ENCODE assay signal across 9 cellular contexts in the genomic region with DNA sequence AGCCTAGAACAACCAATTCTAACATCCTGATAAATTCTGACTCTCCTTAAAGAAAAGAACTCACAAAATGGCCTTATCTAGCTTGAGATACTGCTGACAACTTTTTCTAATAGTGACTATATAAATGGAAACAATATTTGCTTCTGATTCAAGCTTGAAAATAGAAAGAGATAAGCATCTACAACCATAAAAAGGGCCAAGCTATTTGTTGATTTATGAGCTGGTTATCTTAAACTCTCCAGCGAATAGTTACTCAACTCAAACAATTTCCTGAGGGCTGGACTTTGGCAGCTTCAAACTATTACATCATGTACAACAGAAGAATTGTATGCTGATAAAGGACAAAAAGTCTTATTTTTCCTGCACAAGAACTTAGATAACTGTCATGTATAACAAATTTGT. TPM values are rescaled to one million over a fixed set of nuclear protein-coding genes. Genes with fewer than 3 reads are reported as not detected.
A peak's percentile ranks its signal among the peaks of the same experiment; 100 is the strongest.
DNase-seq lines count a peak whose midpoint lies in the region; ATAC-seq, FAIRE-seq and TF ChIP-seq lines count a peak whose summit lies in the region.
"Had no signal": no experiment of that assay in that cellular context is flagged by ENCODE, and none has a peak within 500 bp of the region (broad histone marks: within the 10 kb centered on the region; RNA-seq: fewer than 3 reads in every experiment).

No MANE protein-coding gene starts in this region.

- no peaks in the 10 kb centered on the region for H4K20me1 ChIP-seq in mammary epithelial cell (ENCODE audit: insufficient read depth, low read length)

- H3K27ac ChIP-seq in mammary epithelial cell (ENCODE audit: insufficient read depth, low read depth, low read length) = no peak overlapping the region
- H3K27ac ChIP-seq in left lung = peak overlapping the region; percentile 49 to 74
- peak overlapping the region; percentile 54 to 84 (median 79) for H3K27ac ChIP-seq in thyroid gland

- H3K36me3 ChIP-seq in mammary epithelial cell (ENCODE audit: insufficient read depth, low read length) (no peaks in the 10 kb centered on the region), left lung (no peaks in the 10 kb centered on the region), thyroid gland (no peaks in the 10 kb centered on the region)

- in situ Hi-C loops in mammary epithelial cell (cut with MboI; ENCODE audit: low sequenced_read_pairs in 2 of 2) = no loop called here

- WGBS in mammary epithelial cell (ENCODE audit: low coverage, missing lambda C conversion rate) = 0% methylated on average over 1 of the region's 1 CpG
- WGBS in thyroid gland, 2 donors = 0% methylated on average over 1 of the region's 1 CpG

- TF ChIP-seq CTCF in mammary epithelial cell (conservative IDR thresholded peaks at IDR 0.05 in 1 of 2, IDR thresholded peaks at IDR 0.05 in 1 of 2; ENCODE audit: extremely low read depth in 1 of 2, insufficient read depth in 1 of 2, low read depth in 1 of 2, low read length in 2 of 2) (no peak), left lung (IDR thresholded peaks at IDR 0.05) (no peak), thyroid gland (IDR thresholded peaks at IDR 0.05) (no peak)

- intact Hi-C loops in mammary epithelial cell (cut with micrococcal nuclease) = no loop called here
- intact Hi-C loops in left lung (cut with DNase I) = no loop called here
- intact Hi-C loops in thyroid gland (cut with DNase I) = no loop called here

- CTCF ChIA-PET in mammary epithelial cell (lab: Charles Lee; ENCODE audit: low non-redundant PET) = no interaction called here

- H3K4me3 ChIP-seq in mammary epithelial cell (replicated peaks in 1 of 3; ENCODE audit: insufficient read depth in 1 of 3, low read depth in 2 of 3, low read length in 3 of 3) = no peak overlapping the region
- no peak overlapping the region for H3K4me3 ChIP-seq in left lung
- no peak overlapping the region for H3K4me3 ChIP-seq in thyroid gland (replicated peaks in 1 of 3)

- no peak for FAIRE-seq in frontal cortex (lab: Jason Lieb, UNC)

- TF ChIP-seq POLR2A in thyroid gland (IDR thresholded peaks at IDR 0.05) = peak in 1 of 2 donors; percentile 24

- dilution Hi-C loops in mammary epithelial cell (cut with HindIII; ENCODE audit: low sequenced_read_pairs) = no loop called here

- no peaks in the 10 kb centered on the region for H3K27me3 ChIP-seq in mammary epithelial cell (ENCODE audit: insufficient read depth, low read length)
- H3K27me3 ChIP-seq in left lung = no peaks in the 10 kb centered on the region
- no peaks in the 10 kb centered on the region for H3K27me3 ChIP-seq in thyroid gland

- H3K4me1 ChIP-seq in mammary epithelial cell (ENCODE audit: insufficient read depth, low read length) = peaks cover 11% of the 10 kb centered on the region
- peaks cover 18 to 49% of the 10 kb centered on the region in 2 donors for H3K4me1 ChIP-seq in left lung
- H3K4me1 ChIP-seq in thyroid gland = peaks cover 50 to 52% of the 10 kb centered on the region in 2 donors

- H3K79me2 ChIP-seq in mammary epithelial cell (ENCODE audit: insufficient read depth, low read length) = peaks cover 3% of the 10 kb centered on the region

- DNase-seq in Kasumi-1 (lab: John Stamatoyannopoulos, UW) (peak; percentile 32 to 53), mammary epithelial cell (peak; percentile 66), left lung (no peak), thyroid gland (peak in 1 of 2 donors; percentile 34), frontal cortex (ENCODE audit: low spot score in 2 of 2) (no peak)
- no peak for DNase-seq in stimulated activated CD4-positive, alpha-beta T cell treated with anti-CD3 and anti-CD28 coated beads, Interleukin-4, amount 100 ng/mL, for 24 hours
- DNase-seq: NCI-H187 had no signal

- H3K4me2 ChIP-seq in mammary epithelial cell (ENCODE audit: insufficient read depth, low read depth, low read length) = peak overlapping the region; percentile 38

- ATAC-seq in left lung (peak; percentile 69), esophagus mucosa (no peak), HG02870 (IDR thresholded peaks at IDR 0.05; ENCODE audit: unreplicated experiment) (no peak)

- no peak overlapping the region for H3K9ac ChIP-seq in mammary epithelial cell (ENCODE audit: insufficient read depth, low read length)

- H2AFZ ChIP-seq in mammary epithelial cell (ENCODE audit: low read depth, low read length) = no peak overlapping the region

- BruUV-seq in mammary epithelial cell (replicated peaks; lab: Mats Ljungman, UMichigan) = no TSS peak

- H3K9me3 ChIP-seq in mammary epithelial cell (replicated peaks; ENCODE audit: insufficient read depth, low read length) = no peaks in the 10 kb centered on the region
- no peaks in the 10 kb centered on the region for H3K9me3 ChIP-seq in left lung
- no peaks in the 10 kb centered on the region for H3K9me3 ChIP-seq in thyroid gland

RNA-seq across cellular contexts. Expression of a gene that starts 4.6 kb away (rescaled TPM):
- total RNA-seq in mammary epithelial cell = 10 to 100 TPM; 11.0 to 30.8 TPM
- 10.0 TPM for polyA plus RNA-seq in mammary epithelial cell
- 20.9 TPM for polyA minus RNA-seq in mammary epithelial cell
- total RNA-seq in left lung = 100 to 1,000 TPM in 1 of 2 donors, 10 to 100 TPM in 1; 67.3 to 122 TPM
- total RNA-seq in thyroid gland = 100 to 1,000 TPM; 159 to 315 (median 201) TPM
- 44.8 TPM for total RNA-seq in esophagus mucosa
- total RNA-seq in frontal cortex = 32.6 TPM

RNA-seq across cellular contexts. Expression of a gene that starts 54.7 kb away (rescaled TPM):
- under 1 TPM in 1 of 2 donors, not detected in 1; 0.50 TPM for total RNA-seq in mammary epithelial cell
- polyA plus RNA-seq in mammary epithelial cell = not detected
- polyA minus RNA-seq in mammary epithelial cell = not detected
- total RNA-seq in left lung = 1 to 10 TPM in 1 of 2 donors, under 1 TPM in 1; 0.99 to 2.1 TPM
- 1 to 10 TPM; 2.0 to 7.0 (median 5.1) TPM for total RNA-seq in thyroid gland
- 0.44 TPM for total RNA-seq in esophagus mucosa
- total RNA-seq in frontal cortex = 0.41 TPM

Comparison
In these comparisons a context has a peak if more than half of its experiments do, and no peak if none do; other contexts are left out.
1. DNase-seq: peak in Kasumi-1 (2 of 2) and mammary epithelial cell (single experiment); none in left lung (0 of 2), stimulated activated CD4-positive, alpha-beta T cell treated with anti-CD3 and anti-CD28 coated beads, Interleukin-4, amount 100 ng/mL, for 24 hours (single experiment) and frontal cortex (0 of 2).